In genomic region chr4:6035786-6036185, GRCh38 we compare ENCODE assay signal across 2 cellular contexts.
TF ChIP-seq lines count a peak whose summit lies in the region.

No MANE protein-coding gene starts in this region.

TF ChIP-seq in GM23338, 12 proteins besides CTCF, POLR2A, EP300 and RAD21 (continued from another document):
- TF ChIP-seq, protein P1, sequence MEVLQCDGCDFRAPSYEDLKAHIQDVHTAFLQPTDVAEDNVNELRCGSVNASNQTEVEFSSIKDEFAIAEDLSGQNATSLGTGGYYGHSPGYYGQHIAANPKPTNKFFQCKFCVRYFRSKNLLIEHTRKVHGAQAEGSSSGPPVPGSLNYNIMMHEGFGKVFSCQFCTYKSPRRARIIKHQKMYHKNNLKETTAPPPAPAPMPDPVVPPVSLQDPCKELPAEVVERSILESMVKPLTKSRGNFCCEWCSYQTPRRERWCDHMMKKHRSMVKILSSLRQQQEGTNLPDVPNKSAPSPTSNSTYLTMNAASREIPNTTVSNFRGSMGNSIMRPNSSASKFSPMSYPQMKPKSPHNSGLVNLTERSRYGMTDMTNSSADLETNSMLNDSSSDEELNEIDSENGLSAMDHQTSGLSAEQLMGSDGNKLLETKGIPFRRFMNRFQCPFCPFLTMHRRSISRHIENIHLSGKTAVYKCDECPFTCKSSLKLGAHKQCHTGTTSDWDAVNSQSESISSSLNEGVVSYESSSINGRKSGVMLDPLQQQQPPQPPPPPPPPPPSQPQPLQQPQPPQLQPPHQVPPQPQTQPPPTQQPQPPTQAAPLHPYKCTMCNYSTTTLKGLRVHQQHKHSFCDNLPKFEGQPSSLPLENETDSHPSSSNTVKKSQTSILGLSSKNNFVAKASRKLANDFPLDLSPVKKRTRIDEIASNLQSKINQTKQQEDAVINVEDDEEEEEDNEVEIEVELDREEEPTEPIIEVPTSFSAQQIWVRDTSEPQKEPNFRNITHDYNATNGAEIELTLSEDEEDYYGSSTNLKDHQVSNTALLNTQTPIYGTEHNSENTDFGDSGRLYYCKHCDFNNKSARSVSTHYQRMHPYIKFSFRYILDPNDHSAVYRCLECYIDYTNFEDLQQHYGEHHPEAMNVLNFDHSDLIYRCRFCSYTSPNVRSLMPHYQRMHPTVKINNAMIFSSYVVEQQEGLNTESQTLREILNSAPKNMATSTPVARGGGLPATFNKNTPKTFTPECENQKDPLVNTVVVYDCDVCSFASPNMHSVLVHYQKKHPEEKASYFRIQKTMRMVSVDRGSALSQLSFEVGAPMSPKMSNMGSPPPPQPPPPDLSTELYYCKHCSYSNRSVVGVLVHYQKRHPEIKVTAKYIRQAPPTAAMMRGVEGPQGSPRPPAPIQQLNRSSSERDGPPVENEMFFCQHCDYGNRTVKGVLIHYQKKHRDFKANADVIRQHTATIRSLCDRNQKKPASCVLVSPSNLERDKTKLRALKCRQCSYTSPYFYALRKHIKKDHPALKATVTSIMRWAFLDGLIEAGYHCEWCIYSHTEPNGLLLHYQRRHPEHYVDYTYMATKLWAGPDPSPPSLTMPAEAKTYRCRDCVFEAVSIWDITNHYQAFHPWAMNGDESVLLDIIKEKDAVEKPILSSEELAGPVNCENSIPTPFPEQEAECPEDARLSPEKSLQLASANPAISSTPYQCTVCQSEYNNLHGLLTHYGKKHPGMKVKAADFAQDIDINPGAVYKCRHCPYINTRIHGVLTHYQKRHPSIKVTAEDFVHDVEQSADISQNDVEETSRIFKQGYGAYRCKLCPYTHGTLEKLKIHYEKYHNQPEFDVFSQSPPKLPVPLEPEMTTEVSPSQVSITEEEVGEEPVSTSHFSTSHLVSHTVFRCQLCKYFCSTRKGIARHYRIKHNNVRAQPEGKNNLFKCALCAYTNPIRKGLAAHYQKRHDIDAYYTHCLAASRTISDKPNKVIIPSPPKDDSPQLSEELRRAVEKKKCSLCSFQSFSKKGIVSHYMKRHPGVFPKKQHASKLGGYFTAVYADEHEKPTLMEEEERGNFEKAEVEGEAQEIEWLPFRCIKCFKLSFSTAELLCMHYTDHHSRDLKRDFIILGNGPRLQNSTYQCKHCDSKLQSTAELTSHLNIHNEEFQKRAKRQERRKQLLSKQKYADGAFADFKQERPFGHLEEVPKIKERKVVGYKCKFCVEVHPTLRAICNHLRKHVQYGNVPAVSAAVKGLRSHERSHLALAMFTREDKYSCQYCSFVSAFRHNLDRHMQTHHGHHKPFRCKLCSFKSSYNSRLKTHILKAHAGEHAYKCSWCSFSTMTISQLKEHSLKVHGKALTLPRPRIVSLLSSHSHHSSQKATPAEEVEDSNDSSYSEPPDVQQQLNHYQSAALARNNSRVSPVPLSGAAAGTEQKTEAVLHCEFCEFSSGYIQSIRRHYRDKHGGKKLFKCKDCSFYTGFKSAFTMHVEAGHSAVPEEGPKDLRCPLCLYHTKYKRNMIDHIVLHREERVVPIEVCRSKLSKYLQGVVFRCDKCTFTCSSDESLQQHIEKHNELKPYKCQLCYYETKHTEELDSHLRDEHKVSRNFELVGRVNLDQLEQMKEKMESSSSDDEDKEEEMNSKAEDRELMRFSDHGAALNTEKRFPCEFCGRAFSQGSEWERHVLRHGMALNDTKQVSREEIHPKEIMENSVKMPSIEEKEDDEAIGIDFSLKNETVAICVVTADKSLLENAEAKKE (CRISPR knock-in tag; IDR thresholded peaks at IDR 0.05) = no peak
- TF ChIP-seq ZNF331 (CRISPR knock-in tag; IDR thresholded peaks at IDR 0.05; ENCODE audit: low read depth) (no peak), ZNF114 (CRISPR knock-in tag; IDR thresholded peaks at IDR 0.05) (no peak), JUNB (IDR thresholded peaks at IDR 0.05; ENCODE audit: unreplicated experiment) (no peak), STAT1 (IDR thresholded peaks at IDR 0.05; ENCODE audit: unreplicated experiment) (no peak)

TF ChIP-seq in WTC11, 78 proteins besides CTCF, POLR2A, EP300 and RAD21 (continued from another document):
- TF ChIP-seq, protein P2, sequence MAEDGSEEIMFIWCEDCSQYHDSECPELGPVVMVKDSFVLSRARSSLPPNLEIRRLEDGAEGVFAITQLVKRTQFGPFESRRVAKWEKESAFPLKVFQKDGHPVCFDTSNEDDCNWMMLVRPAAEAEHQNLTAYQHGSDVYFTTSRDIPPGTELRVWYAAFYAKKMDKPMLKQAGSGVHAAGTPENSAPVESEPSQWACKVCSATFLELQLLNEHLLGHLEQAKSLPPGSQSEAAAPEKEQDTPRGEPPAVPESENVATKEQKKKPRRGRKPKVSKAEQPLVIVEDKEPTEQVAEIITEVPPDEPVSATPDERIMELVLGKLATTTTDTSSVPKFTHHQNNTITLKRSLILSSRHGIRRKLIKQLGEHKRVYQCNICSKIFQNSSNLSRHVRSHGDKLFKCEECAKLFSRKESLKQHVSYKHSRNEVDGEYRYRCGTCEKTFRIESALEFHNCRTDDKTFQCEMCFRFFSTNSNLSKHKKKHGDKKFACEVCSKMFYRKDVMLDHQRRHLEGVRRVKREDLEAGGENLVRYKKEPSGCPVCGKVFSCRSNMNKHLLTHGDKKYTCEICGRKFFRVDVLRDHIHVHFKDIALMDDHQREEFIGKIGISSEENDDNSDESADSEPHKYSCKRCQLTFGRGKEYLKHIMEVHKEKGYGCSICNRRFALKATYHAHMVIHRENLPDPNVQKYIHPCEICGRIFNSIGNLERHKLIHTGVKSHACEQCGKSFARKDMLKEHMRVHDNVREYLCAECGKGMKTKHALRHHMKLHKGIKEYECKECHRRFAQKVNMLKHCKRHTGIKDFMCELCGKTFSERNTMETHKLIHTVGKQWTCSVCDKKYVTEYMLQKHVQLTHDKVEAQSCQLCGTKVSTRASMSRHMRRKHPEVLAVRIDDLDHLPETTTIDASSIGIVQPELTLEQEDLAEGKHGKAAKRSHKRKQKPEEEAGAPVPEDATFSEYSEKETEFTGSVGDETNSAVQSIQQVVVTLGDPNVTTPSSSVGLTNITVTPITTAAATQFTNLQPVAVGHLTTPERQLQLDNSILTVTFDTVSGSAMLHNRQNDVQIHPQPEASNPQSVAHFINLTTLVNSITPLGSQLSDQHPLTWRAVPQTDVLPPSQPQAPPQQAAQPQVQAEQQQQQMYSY (CRISPR knock-in tag; IDR thresholded peaks at IDR 0.05) = no peak
- TF ChIP-seq ATF1 (CRISPR knock-in tag; IDR thresholded peaks at IDR 0.05) (no peak), ZNF219 (CRISPR knock-in tag; IDR thresholded peaks at IDR 0.05; ENCODE audit: borderline replicate concordance) (no peak), GRHL2 (CRISPR knock-in tag; IDR thresholded peaks at IDR 0.05; ENCODE audit: insufficient replicate concordance, severe bottlenecking) (no peak), MXD4 (CRISPR knock-in tag; IDR thresholded peaks at IDR 0.05; ENCODE audit: borderline replicate concordance) (no peak), E2F4 (CRISPR knock-in tag; IDR thresholded peaks at IDR 0.05; ENCODE audit: borderline replicate concordance, low read depth) (no peak), NR1H2 (CRISPR knock-in tag; IDR thresholded peaks at IDR 0.05) (no peak), USF1 (CRISPR knock-in tag; IDR thresholded peaks at IDR 0.05) (no peak), ZNF232 (CRISPR knock-in tag; IDR thresholded peaks at IDR 0.05) (no peak)
- TF ChIP-seq, protein P3, sequence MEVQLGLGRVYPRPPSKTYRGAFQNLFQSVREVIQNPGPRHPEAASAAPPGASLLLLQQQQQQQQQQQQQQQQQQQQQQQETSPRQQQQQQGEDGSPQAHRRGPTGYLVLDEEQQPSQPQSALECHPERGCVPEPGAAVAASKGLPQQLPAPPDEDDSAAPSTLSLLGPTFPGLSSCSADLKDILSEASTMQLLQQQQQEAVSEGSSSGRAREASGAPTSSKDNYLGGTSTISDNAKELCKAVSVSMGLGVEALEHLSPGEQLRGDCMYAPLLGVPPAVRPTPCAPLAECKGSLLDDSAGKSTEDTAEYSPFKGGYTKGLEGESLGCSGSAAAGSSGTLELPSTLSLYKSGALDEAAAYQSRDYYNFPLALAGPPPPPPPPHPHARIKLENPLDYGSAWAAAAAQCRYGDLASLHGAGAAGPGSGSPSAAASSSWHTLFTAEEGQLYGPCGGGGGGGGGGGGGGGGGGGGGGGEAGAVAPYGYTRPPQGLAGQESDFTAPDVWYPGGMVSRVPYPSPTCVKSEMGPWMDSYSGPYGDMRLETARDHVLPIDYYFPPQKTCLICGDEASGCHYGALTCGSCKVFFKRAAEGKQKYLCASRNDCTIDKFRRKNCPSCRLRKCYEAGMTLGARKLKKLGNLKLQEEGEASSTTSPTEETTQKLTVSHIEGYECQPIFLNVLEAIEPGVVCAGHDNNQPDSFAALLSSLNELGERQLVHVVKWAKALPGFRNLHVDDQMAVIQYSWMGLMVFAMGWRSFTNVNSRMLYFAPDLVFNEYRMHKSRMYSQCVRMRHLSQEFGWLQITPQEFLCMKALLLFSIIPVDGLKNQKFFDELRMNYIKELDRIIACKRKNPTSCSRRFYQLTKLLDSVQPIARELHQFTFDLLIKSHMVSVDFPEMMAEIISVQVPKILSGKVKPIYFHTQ (CRISPR knock-in tag; IDR thresholded peaks at IDR 0.05) = no peak
